Comparison of ENCODE assay signal across 16 cellular contexts in the genomic region with DNA sequence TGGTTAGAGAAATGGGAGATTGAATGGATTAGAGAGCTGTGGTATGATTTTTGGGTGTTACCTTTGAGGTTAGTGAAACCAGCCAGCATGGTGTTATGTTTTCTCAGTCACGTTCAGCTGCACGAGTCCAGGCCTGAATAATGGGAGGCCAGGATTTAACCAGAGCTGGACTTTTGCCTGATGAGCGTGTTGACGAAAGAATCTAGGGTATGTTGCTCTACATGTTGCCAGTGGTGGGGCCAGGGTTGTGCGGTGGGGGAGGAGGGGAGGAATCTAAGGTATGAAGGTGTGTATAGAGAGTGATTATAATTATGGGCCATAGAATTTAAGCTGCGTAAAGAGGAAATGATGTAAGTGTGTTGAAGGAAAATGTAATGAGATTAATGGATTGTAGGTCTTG.
DNase-seq lines count a peak whose midpoint lies in the region; ATAC-seq and TF ChIP-seq lines count a peak whose summit lies in the region.
"Had no signal": no experiment of that assay in that cellular context is flagged by ENCODE, and none has a peak within 500 bp of the region (broad histone marks: within the 10 kb centered on the region; RNA-seq: fewer than 3 reads in every experiment).

No MANE protein-coding gene starts in this region.

- no peak overlapping the region for H3K4me3 Mint-ChIP-seq in memory B cell
- H3K4me3 Mint-ChIP-seq in effector memory CD8-positive, alpha-beta T cell: no peak overlapping the region
- H3K4me3 Mint-ChIP-seq: central memory CD8-positive, alpha-beta T cell had no signal

- CTCF ChIA-PET in RWPE1 (lab: Yijun Ruan, JAX): no interaction called here

- DNase-seq in D341Med (ENCODE audit: low spot score) (peak; percentile 30), RWPE1 (ENCODE audit: low spot score) (peak; percentile 97), fibroblast of pulmonary artery (ENCODE audit: low read depth) (peak; percentile 32), memory B cell (ENCODE audit: low spot score in 2 of 2) (no peak), HUDEP-2 (lab: John Stamatoyannopoulos, UW; ENCODE audit: unreplicated experiment in 76 of 76) (no peak)
- no peak for DNase-seq in effector memory CD8-positive, alpha-beta T cell
- DNase-seq in activated CD4-positive, alpha-beta T cell treated with anti-CD3 and anti-CD28 coated beads for 48 hours: no peak
- DNase-seq: activated naive CD4-positive, alpha-beta T cell treated with Interleukin-2 at 50 U/mL for 16 hours; NCI-H1417 treated with DMSO at 0.1 percent for 48 hours; NCI-H510A; posterior cingulate gyrus had no signal

- H3K27me3 Mint-ChIP-seq in memory B cell: no peaks in the 10 kb centered on the region
- no peaks in the 10 kb centered on the region for H3K27me3 Mint-ChIP-seq in effector memory CD8-positive, alpha-beta T cell
- H3K27me3 Mint-ChIP-seq: central memory CD8-positive, alpha-beta T cell had no signal

- POLR2A ChIA-PET in RWPE1 (lab: Yijun Ruan, JAX; ENCODE audit: low non-redundant PET): interaction anchor here (0.9 kb wide), 1 partner anchor 22 kb away, joined by 3 read pairs; no protein-coding TSS in a partner anchor

- H3K4me3 ChIP-seq in fibroblast of pulmonary artery (replicated peaks; ENCODE audit: low read depth, low read length): no peak overlapping the region
- H3K4me3 ChIP-seq: K562, tibial nerve had no signal

- H3K9me3 Mint-ChIP-seq in memory B cell: peaks cover 2% of the 10 kb centered on the region
- H3K9me3 Mint-ChIP-seq in effector memory CD8-positive, alpha-beta T cell: no peaks in the 10 kb centered on the region
- H3K9me3 Mint-ChIP-seq: central memory CD8-positive, alpha-beta T cell had no signal

- ATAC-seq in memory B cell (ENCODE audit: low read depth) (no peak), HG02840 (IDR thresholded peaks at IDR 0.05; ENCODE audit: low FRiP score, unreplicated experiment) (no peak)
- no peak for ATAC-seq in effector memory CD8-positive, alpha-beta T cell (replicated peaks)
- ATAC-seq: K562 had no signal

- H3K36me3 Mint-ChIP-seq in memory B cell: peaks cover 18% of the 10 kb centered on the region
- H3K36me3 Mint-ChIP-seq in effector memory CD8-positive, alpha-beta T cell (ENCODE audit: insufficient read depth): peaks cover 13% of the 10 kb centered on the region

- peaks cover 16% of the 10 kb centered on the region for H3K4me1 Mint-ChIP-seq in memory B cell
- H3K4me1 Mint-ChIP-seq in effector memory CD8-positive, alpha-beta T cell (ENCODE audit: low read depth in 2 of 2): peaks cover 9 to 32% of the 10 kb centered on the region in 2 donors

- peak overlapping the region; percentile 0 for H3K27ac Mint-ChIP-seq in memory B cell
- H3K27ac Mint-ChIP-seq in effector memory CD8-positive, alpha-beta T cell: no peak overlapping the region

- H3K27ac ChIP-seq in RWPE1: peak overlapping the region; percentile 87
- H3K27ac ChIP-seq: tibial nerve, VCaP had no signal

- TF ChIP-seq CTCF in RWPE1 (conservative IDR thresholded peaks at IDR 0.05; ENCODE audit: low read depth) (no peak), fibroblast of pulmonary artery (IDR thresholded peaks at IDR 0.05; ENCODE audit: low read length, missing control alignments) (no peak)

Comparison
In these comparisons a context has a peak if more than half of its experiments do, and no peak if none do; other contexts are left out.
1. DNase-seq: peak in D341Med (single experiment), RWPE1 (single experiment) and fibroblast of pulmonary artery (single experiment); none in memory B cell (0 of 2), effector memory CD8-positive, alpha-beta T cell (0 of 3), HUDEP-2 (0 of 76) and activated CD4-positive, alpha-beta T cell treated with anti-CD3 and anti-CD28 coated beads for 48 hours (single experiment).